8 cellular contexts compared by ENCODE assay signal in the genomic region with DNA sequence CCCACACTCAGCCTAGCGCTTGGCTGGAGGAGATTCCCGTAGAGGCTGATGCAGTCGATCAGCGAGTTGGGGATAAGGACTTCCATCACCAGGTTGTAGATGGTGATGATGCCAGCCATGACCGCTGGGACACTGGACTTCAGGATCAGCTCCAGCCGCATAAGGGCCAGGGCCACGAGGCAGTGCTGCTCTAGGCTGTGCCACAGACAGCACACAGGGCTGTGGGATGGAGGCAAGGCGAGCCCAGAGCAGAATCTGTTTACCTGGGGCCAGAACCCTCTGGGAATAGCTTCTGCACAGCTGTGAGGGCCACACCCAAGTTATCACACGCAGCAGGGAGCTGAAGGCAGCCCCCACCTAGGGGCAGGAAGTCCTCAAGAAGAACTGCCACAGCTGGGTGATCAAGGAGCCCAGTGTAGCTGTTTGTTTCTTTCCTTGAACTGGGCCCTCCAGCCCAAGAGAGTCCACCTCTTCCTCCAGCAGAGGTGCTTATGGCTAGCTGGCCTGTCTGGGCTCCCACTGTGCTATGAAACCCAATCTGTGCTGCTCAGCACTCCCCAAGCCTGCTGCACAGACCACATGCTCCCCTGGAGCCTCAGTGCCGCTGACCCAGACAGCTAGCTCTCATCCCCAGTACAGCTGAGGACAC. TPM values are rescaled to one million over a fixed set of nuclear protein-coding genes. Genes with fewer than 3 reads are reported as not detected.
A peak's percentile ranks its signal among the peaks of the same experiment; 100 is the strongest.
DNase-seq lines count a peak whose midpoint lies in the region; ATAC-seq and TF ChIP-seq lines count a peak whose summit lies in the region.

No MANE protein-coding gene starts in this region.

- no peak for TF ChIP-seq CTCF in retinal pigment epithelial cell (conservative IDR thresholded peaks at IDR 0.05; ENCODE audit: low read depth, low read length)

- DNase-seq in activated naive CD4-positive, alpha-beta T cell treated with anti-CD3 and anti-CD28 coated beads for 36 hours = no peak
- DNase-seq in activated naive CD4-positive, alpha-beta T cell treated with Interleukin-2 at 50 U/mL for 16 hours = no peak
- DNase-seq in astrocyte of the hippocampus (ENCODE audit: low read depth, low spot score) = peak; percentile 34
- DNase-seq in retinal pigment epithelial cell (ENCODE audit: low read depth) = no peak
- DNase-seq in cerebellar nuclear complex (lab: John Stamatoyannopoulos, UW) = no peak
- DNase-seq in NCI-H524 (lab: John Stamatoyannopoulos, UW) = no peak
- no peak for DNase-seq in DMS53 treated with DMSO at 0.1 percent for 48 hours (lab: John Stamatoyannopoulos, UW; ENCODE audit: unreplicated experiment)

- H3K27me3 Mint-ChIP-seq in activated naive CD4-positive, alpha-beta T cell treated with anti-CD3 and anti-CD28 coated beads for 36 hours (ENCODE audit: low read depth) = no peaks in the 10 kb centered on the region

- peaks cover 84% of the 10 kb centered on the region for H3K4me1 Mint-ChIP-seq in activated naive CD4-positive, alpha-beta T cell treated with anti-CD3 and anti-CD28 coated beads for 36 hours (ENCODE audit: low read depth)

- no peak overlapping the region for H3K4me3 Mint-ChIP-seq in activated naive CD4-positive, alpha-beta T cell treated with anti-CD3 and anti-CD28 coated beads for 36 hours

- H3K4me3 ChIP-seq in retinal pigment epithelial cell (ENCODE audit: low read length) = peak overlapping the region; percentile 100

- peak overlapping the region; percentile 48 for H3K27ac Mint-ChIP-seq in activated naive CD4-positive, alpha-beta T cell treated with anti-CD3 and anti-CD28 coated beads for 36 hours

- intact Hi-C loops in activated naive CD4-positive, alpha-beta T cell treated with anti-CD3 and anti-CD28 coated beads for 36 hours (cut with micrococcal nuclease) = no loop called here

- peak; percentile 55 for ATAC-seq in HG03460 (IDR thresholded peaks at IDR 0.05; ENCODE audit: unreplicated experiment)

- H3K36me3 Mint-ChIP-seq in activated naive CD4-positive, alpha-beta T cell treated with anti-CD3 and anti-CD28 coated beads for 36 hours (ENCODE audit: low read depth) = peaks cover 38% of the 10 kb centered on the region

- CTCF ChIA-PET in activated naive CD4-positive, alpha-beta T cell treated with anti-CD3 and anti-CD28 coated beads for 36 hours (lab: Charles Lee) = interaction anchor here (0.6 to 3.7 kb wide), 4 partner anchors 9 to 120 kb away, joined by 3 to 10 read pairs (median 4); no protein-coding TSS in a partner anchor

- H3K9me3 Mint-ChIP-seq in activated naive CD4-positive, alpha-beta T cell treated with anti-CD3 and anti-CD28 coated beads for 36 hours = no peaks in the 10 kb centered on the region

RNA-seq across cellular contexts. Expression of gene SLC2A1, which starts 6.2 kb away (rescaled TPM):
- total RNA-seq in activated naive CD4-positive, alpha-beta T cell treated with anti-CD3 and anti-CD28 coated beads for 36 hours = 10 to 100 TPM; 21.2 to 22.7 TPM
